In genomic region chr20:61881416-61881815, GRCh38 we compare ENCODE assay signal across 31 cellular contexts.
"Had no signal": no experiment of that assay in that cellular context is flagged by ENCODE, and none has a peak within 500 bp of the region (broad histone marks: within the 10 kb centered on the region; RNA-seq: fewer than 3 reads in every experiment).

No MANE protein-coding gene starts in this region.

- DNase-seq: activated CD4-positive, alpha-beta memory T cell treated with anti-CD3 and anti-CD28 coated beads, Interleukin-2, amount 10 ng/mL, durations not matched to agents 7 days and 5 days; activated CD4-positive, alpha-beta T cell treated with anti-CD3 and anti-CD28 coated beads for 1 hour; activated CD4-positive, alpha-beta T cell treated with anti-CD3 and anti-CD28 coated beads for 48 hours; activated CD4-positive, CD25-positive, alpha-beta regulatory T cell; activated CD8-positive, alpha-beta memory T cell treated with anti-CD3 and anti-CD28 coated beads for 24 hours; activated CD8-positive, alpha-beta memory T cell treated with anti-CD3 and anti-CD28 coated beads, Interleukin-2, amount 10 ng/mL, durations not matched to agents 7 days and 5 days; activated CD8-positive, alpha-beta memory T cell treated with anti-CD3 and anti-CD28 coated beads, Interleukin-2, amount 50 U/mL, for 48 hours; activated effector memory CD4-positive, alpha-beta T cell treated with Interleukin-2 at 50 U/mL for 16 hours; activated naive CD4-positive, alpha-beta T cell treated with anti-CD3 and anti-CD28 coated beads, Interleukin-2, amount 10 ng/mL, durations not matched to agents 7 days and 5 days; activated naive CD8-positive, alpha-beta T cell treated with anti-CD3 and anti-CD28 coated beads, Interleukin-2, amount 50 U/mL, for 24 hours; activated T-cell treated with anti-CD3 and anti-CD28 coated beads, Interleukin-2, amount 50 U/mL, for 48 hours; anterior cingulate cortex; brain microvascular endothelial cell; NCI-H1092 treated with DMSO at 0.1 percent for 48 hours; NCI-H1417 treated with DMSO at 0.1 percent for 48 hours; NCI-H187 treated with DMSO at 0.1 percent for 48 hours; NCI-H2081; NCI-H2171 treated with DMSO at 0.1 percent for 48 hours; NCI-H2227 treated with DMSO at 0.1 percent for 48 hours; NCI-H446; NCI-H510A treated with DMSO at 0.1 percent for 48 hours; NCI-H526 treated with DMSO at 0.1 percent for 48 hours; NCI-H774; SHP77; SJCRH30; T1000; WERI-Rb-1 had no signal

- H3K4me2 ChIP-seq: KMS-11 had no signal

- H3K4me1 ChIP-seq: SJCRH30 had no signal

- H3K27me3 ChIP-seq: brain microvascular endothelial cell had no signal

- H3K27ac ChIP-seq: brain microvascular endothelial cell, KMS-11, RWPE1, SJCRH30, SK-N-MC, WERI-Rb-1 had no signal

- H3K4me3 ChIP-seq: SJCRH30, SK-N-MC had no signal

- H3K36me3 ChIP-seq: brain microvascular endothelial cell, SJCRH30, WERI-Rb-1 had no signal

- H3K9ac ChIP-seq: KMS-11 had no signal

- ATAC-seq: activated CD8-positive, alpha-beta memory T cell treated with anti-CD3 and anti-CD28 coated beads, Interleukin-2, amount 10 ng/mL, durations not matched to agents 7 days and 5 days; activated naive CD8-positive, alpha-beta T cell treated with anti-CD3 and anti-CD28 coated beads, Interleukin-2, amount 50 U/mL, for 24 hours; Panc1 had no signal

- H3K9me3 ChIP-seq: SJCRH30 had no signal
